Comparison of ENCODE assay signal across 17 cellular contexts in genomic region chr2:201639205-201639604, GRCh38. TPM values are rescaled to one million over a fixed set of nuclear protein-coding genes. Genes with fewer than 3 reads are reported as not detected.
DNase-seq lines count a peak whose midpoint lies in the region; ATAC-seq and TF ChIP-seq lines count a peak whose summit lies in the region.
"Had no signal": no experiment of that assay in that cellular context is flagged by ENCODE, and none has a peak within 500 bp of the region (broad histone marks: within the 10 kb centered on the region; RNA-seq: fewer than 3 reads in every experiment).

No MANE protein-coding gene starts in this region.

- H3K27me3 Mint-ChIP-seq in activated CD8-positive, alpha-beta T cell treated with anti-CD3 and anti-CD28 coated beads for 36 hours = no peaks in the 10 kb centered on the region
- no peaks in the 10 kb centered on the region for H3K27me3 Mint-ChIP-seq in activated CD8-positive, alpha-beta T cell treated with anti-CD3 and anti-CD28 coated beads, Interleukin-2, amount 10 ng/mL, durations not matched to agents 7 days and 5 days (ENCODE audit: low read depth)
- peaks cover 0 to 7% of the 10 kb centered on the region in 2 donors for H3K27me3 Mint-ChIP-seq in stimulated activated naive B cell treated with anti-CD40 and anti-IgM and Interleukin-4, amounts not matched to agents 10 μg/mL and 1 μg/mL and 100 μg/mL, for 72 hours
- H3K27me3 Mint-ChIP-seq: CD4-positive, alpha-beta memory T cell had no signal

- peaks cover 8% of the 10 kb centered on the region for H3K36me3 Mint-ChIP-seq in activated CD8-positive, alpha-beta T cell treated with anti-CD3 and anti-CD28 coated beads for 36 hours (ENCODE audit: low read depth)
- peaks cover 17% of the 10 kb centered on the region for H3K36me3 Mint-ChIP-seq in activated CD8-positive, alpha-beta T cell treated with anti-CD3 and anti-CD28 coated beads, Interleukin-2, amount 10 ng/mL, durations not matched to agents 7 days and 5 days (ENCODE audit: low read depth)
- peaks cover 8 to 13% of the 10 kb centered on the region in 2 donors for H3K36me3 Mint-ChIP-seq in stimulated activated naive B cell treated with anti-CD40 and anti-IgM and Interleukin-4, amounts not matched to agents 10 μg/mL and 1 μg/mL and 100 μg/mL, for 72 hours

- intact Hi-C loops in activated CD8-positive, alpha-beta T cell treated with anti-CD3 and anti-CD28 coated beads for 36 hours (cut with micrococcal nuclease) = no loop called here

- no peak overlapping the region for H3K27ac Mint-ChIP-seq in activated CD8-positive, alpha-beta T cell treated with anti-CD3 and anti-CD28 coated beads for 36 hours
- no peak overlapping the region for H3K27ac Mint-ChIP-seq in activated CD8-positive, alpha-beta T cell treated with anti-CD3 and anti-CD28 coated beads, Interleukin-2, amount 10 ng/mL, durations not matched to agents 7 days and 5 days
- peak overlapping the region; percentile 31 for H3K27ac Mint-ChIP-seq in stimulated activated naive B cell treated with anti-CD40 and anti-IgM and Interleukin-4, amounts not matched to agents 10 μg/mL and 1 μg/mL and 100 μg/mL, for 72 hours

- DNase-seq in activated CD8-positive, alpha-beta T cell treated with anti-CD3 and anti-CD28 coated beads for 36 hours = peak; percentile 10
- DNase-seq in activated CD8-positive, alpha-beta T cell treated with anti-CD3 and anti-CD28 coated beads, Interleukin-2, amount 10 ng/mL, durations not matched to agents 7 days and 5 days = no peak
- peak; percentile 44 for DNase-seq in ELR (ENCODE audit: low read depth)
- peak; percentile 30 for DNase-seq in RPMI7951 (ENCODE audit: low read depth)
- DNase-seq in stimulated activated naive B cell treated with anti-CD40 and anti-IgM and Interleukin-4, amounts not matched to agents 10 μg/mL and 1 μg/mL and 100 μg/mL, for 72 hours = no peak
- no peak for DNase-seq in NCI-H526 treated with DMSO at 0.1 percent for 48 hours (lab: John Stamatoyannopoulos, UW)
- DNase-seq: CD4-positive, alpha-beta memory T cell; DMS153; NCI-H1417; NCI-H187; NCI-H2107; NCI-H510A treated with DMSO at 0.1 percent for 48 hours; RPMI8226; SHP77 treated with DMSO at 0.1 percent for 48 hours; SK-N-SH had no signal

- no peak overlapping the region for H3K4me3 Mint-ChIP-seq in activated CD8-positive, alpha-beta T cell treated with anti-CD3 and anti-CD28 coated beads for 36 hours
- H3K4me3 Mint-ChIP-seq in activated CD8-positive, alpha-beta T cell treated with anti-CD3 and anti-CD28 coated beads, Interleukin-2, amount 10 ng/mL, durations not matched to agents 7 days and 5 days = no peak overlapping the region
- no peak overlapping the region for H3K4me3 Mint-ChIP-seq in stimulated activated naive B cell treated with anti-CD40 and anti-IgM and Interleukin-4, amounts not matched to agents 10 μg/mL and 1 μg/mL and 100 μg/mL, for 72 hours
- H3K4me3 Mint-ChIP-seq: CD4-positive, alpha-beta memory T cell had no signal

- peaks cover 11% of the 10 kb centered on the region for H3K4me1 Mint-ChIP-seq in activated CD8-positive, alpha-beta T cell treated with anti-CD3 and anti-CD28 coated beads for 36 hours (ENCODE audit: low read depth)
- peaks cover 19% of the 10 kb centered on the region for H3K4me1 Mint-ChIP-seq in activated CD8-positive, alpha-beta T cell treated with anti-CD3 and anti-CD28 coated beads, Interleukin-2, amount 10 ng/mL, durations not matched to agents 7 days and 5 days (ENCODE audit: low read depth)
- H3K4me1 Mint-ChIP-seq in stimulated activated naive B cell treated with anti-CD40 and anti-IgM and Interleukin-4, amounts not matched to agents 10 μg/mL and 1 μg/mL and 100 μg/mL, for 72 hours = peaks cover 7 to 12% of the 10 kb centered on the region in 2 donors

- no peaks in the 10 kb centered on the region for H3K9me3 Mint-ChIP-seq in activated CD8-positive, alpha-beta T cell treated with anti-CD3 and anti-CD28 coated beads for 36 hours
- H3K9me3 Mint-ChIP-seq in activated CD8-positive, alpha-beta T cell treated with anti-CD3 and anti-CD28 coated beads, Interleukin-2, amount 10 ng/mL, durations not matched to agents 7 days and 5 days (ENCODE audit: insufficient read depth) = no peaks in the 10 kb centered on the region
- H3K9me3 Mint-ChIP-seq in stimulated activated naive B cell treated with anti-CD40 and anti-IgM and Interleukin-4, amounts not matched to agents 10 μg/mL and 1 μg/mL and 100 μg/mL, for 72 hours = no peaks in the 10 kb centered on the region
- H3K9me3 Mint-ChIP-seq: CD4-positive, alpha-beta memory T cell had no signal

- TF ChIP-seq CTCF in activated CD8-positive, alpha-beta T cell treated with anti-CD3 and anti-CD28 coated beads for 36 hours (IDR thresholded peaks at IDR 0.05) = no peak

- CTCF ChIA-PET in activated CD8-positive, alpha-beta T cell treated with anti-CD3 and anti-CD28 coated beads for 36 hours (lab: Charles Lee) = no interaction called here
- CTCF ChIA-PET in activated CD8-positive, alpha-beta T cell treated with anti-CD3 and anti-CD28 coated beads, Interleukin-2, amount 10 ng/mL, durations not matched to agents 7 days and 5 days (lab: Charles Lee) = no interaction called here

- ATAC-seq in activated CD8-positive, alpha-beta T cell treated with anti-CD3 and anti-CD28 coated beads for 36 hours = peak; percentile 11
- no peak for ATAC-seq in activated CD8-positive, alpha-beta T cell treated with anti-CD3 and anti-CD28 coated beads, Interleukin-2, amount 10 ng/mL, durations not matched to agents 7 days and 5 days
- no peak for ATAC-seq in stimulated activated naive B cell treated with anti-CD40 and anti-IgM and Interleukin-4, amounts not matched to agents 10 μg/mL and 1 μg/mL and 100 μg/mL, for 72 hours (replicated peaks)
- ATAC-seq in GM19035 (IDR thresholded peaks at IDR 0.05; ENCODE audit: unreplicated experiment) = no peak
- ATAC-seq: A549 had no signal

- POLR2A ChIA-PET in activated CD8-positive, alpha-beta T cell treated with anti-CD3 and anti-CD28 coated beads for 36 hours (lab: Charles Lee) = interaction anchor here (0.6 to 1.4 kb wide), 2 partner anchors 34 to 187 kb away, joined by 4 read pairs; partner anchors contain the start of genes STRADB and TRAK2
- POLR2A ChIA-PET in activated CD8-positive, alpha-beta T cell treated with anti-CD3 and anti-CD28 coated beads, Interleukin-2, amount 10 ng/mL, durations not matched to agents 7 days and 5 days (lab: Charles Lee) = no interaction called here

RNA-seq across cellular contexts. Expression of gene TMEM237, which starts 4.1 kb away (rescaled TPM):
- 10 to 100 TPM; 14.3 to 16.3 TPM for total RNA-seq in activated CD8-positive, alpha-beta T cell treated with anti-CD3 and anti-CD28 coated beads for 36 hours
- total RNA-seq in activated CD8-positive, alpha-beta T cell treated with anti-CD3 and anti-CD28 coated beads, Interleukin-2, amount 10 ng/mL, durations not matched to agents 7 days and 5 days = 10 to 100 TPM; 24.0 TPM
- total RNA-seq in RPMI7951 (2014; rRNA removed; shearing (Covaris generic)) = 132 and 136 TPM in 2 replicates

RNA-seq across cellular contexts. Expression of gene MPP4, which starts 59.2 kb away (rescaled TPM):
- total RNA-seq in activated CD8-positive, alpha-beta T cell treated with anti-CD3 and anti-CD28 coated beads for 36 hours = not detected
- total RNA-seq in activated CD8-positive, alpha-beta T cell treated with anti-CD3 and anti-CD28 coated beads, Interleukin-2, amount 10 ng/mL, durations not matched to agents 7 days and 5 days = not detected
- total RNA-seq in RPMI7951 (2014; rRNA removed; shearing (Covaris generic)) = 24.3 and 27.2 TPM in 2 replicates
- total RNA-seq: CD4-positive, alpha-beta memory T cell had no signal

Comparison
In these comparisons a context has a peak if more than half of its experiments do, and no peak if none do; other contexts are left out.
1. DNase-seq: peak in activated CD8-positive, alpha-beta T cell treated with anti-CD3 and anti-CD28 coated beads for 36 hours (single experiment), ELR (single experiment) and RPMI7951 (single experiment); none in activated CD8-positive, alpha-beta T cell treated with anti-CD3 and anti-CD28 coated beads, Interleukin-2, amount 10 ng/mL, durations not matched to agents 7 days and 5 days (single experiment), stimulated activated naive B cell treated with anti-CD40 and anti-IgM and Interleukin-4, amounts not matched to agents 10 μg/mL and 1 μg/mL and 100 μg/mL, for 72 hours (single experiment) and NCI-H526 treated with DMSO at 0.1 percent for 48 hours (single experiment).
2. RNA of gene MPP4, which starts 59.2 kb away (total RNA-seq): 24.3 to 27.2 TPM in RPMI7951; not detected in activated CD8-positive, alpha-beta T cell treated with anti-CD3 and anti-CD28 coated beads for 36 hours and not detected in activated CD8-positive, alpha-beta T cell treated with anti-CD3 and anti-CD28 coated beads, Interleukin-2, amount 10 ng/mL, durations not matched to agents 7 days and 5 days; every median in the first group is over 10 times any median in the second.